ENCODE assay signal across 8 cellular contexts in the genomic region with DNA sequence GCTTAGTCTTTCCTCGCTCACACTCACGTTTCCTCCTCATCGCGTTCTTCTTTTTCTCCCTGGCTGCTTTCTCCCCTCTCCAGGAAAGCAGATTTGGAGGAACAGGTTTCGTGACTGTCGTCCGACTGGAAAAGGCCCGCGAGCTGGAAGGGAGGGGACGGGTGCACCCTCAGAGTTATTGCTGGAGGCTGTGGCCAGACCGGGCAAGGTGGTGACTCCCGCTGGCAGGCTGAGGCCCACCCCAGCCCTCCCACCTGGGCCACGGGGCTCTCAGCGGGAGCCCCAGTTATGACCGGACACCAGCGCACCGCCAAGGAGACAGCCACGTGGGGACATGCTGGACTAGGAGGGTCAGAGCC. TPM values are rescaled to one million over a fixed set of nuclear protein-coding genes. Genes with fewer than 3 reads are reported as not detected.
DNase-seq lines count a peak whose midpoint lies in the region; ATAC-seq and TF ChIP-seq lines count a peak whose summit lies in the region.
"Not testable (repeated sequence)": the region's sequence is repeated elsewhere in the genome, so short reads cannot be mapped to it uniquely, and the experiment has no call there.

No MANE protein-coding gene starts in this region.

- H2BK5ac ChIP-seq in mesenchymal stem cell (ENCODE audit: low read depth, low read length, poor library complexity, severe bottlenecking), result not testable (repeated sequence)

- not testable (repeated sequence) for H2BK15ac ChIP-seq in mesenchymal stem cell (ENCODE audit: low read depth, poor library complexity, severe bottlenecking)

- H3K4me3 Mint-ChIP-seq in activated T-cell treated with anti-CD3 and anti-CD28 coated beads, Interleukin-2, amount 50 U/mL, for 72 hours, result peak overlapping the region; percentile 89
- H3K4me3 Mint-ChIP-seq in chondrocyte (ENCODE audit: unreplicated experiment), result peak overlapping the region; percentile 64
- H3K4me3 Mint-ChIP-seq in glutamatergic neuron (ENCODE audit: unreplicated experiment), result peak overlapping the region; percentile 76
- peak overlapping the region; percentile 80 for H3K4me3 Mint-ChIP-seq in type B pancreatic cell

- H3K36me3 ChIP-seq in MG63; mesenchymal stem cell (ENCODE audit: control insufficient read depth in 1 of 2, insufficient read depth in 2 of 2, low read depth in 1 of 2, low read length in 2 of 2); psoas muscle (ENCODE audit: insufficient read depth in 1 of 2, low read depth in 1 of 2): not testable (repeated sequence)

- not testable (repeated sequence) for DNase-seq in MG63; activated T-cell treated with anti-CD3 and anti-CD28 coated beads, Interleukin-2, amount 50 U/mL, for 72 hours; chondrocyte (ENCODE audit: low spot score); glutamatergic neuron; mesenchymal stem cell; psoas muscle; type B pancreatic cell (ENCODE audit: extremely low spot score, unreplicated experiment)

- peaks cover 13% of the 10 kb centered on the region for H3K4me1 ChIP-seq in mesenchymal stem cell (ENCODE audit: control insufficient read depth, insufficient read depth, low read depth, low read length)
- peaks cover 11% of the 10 kb centered on the region for H3K4me1 ChIP-seq in psoas muscle

- H4K91ac ChIP-seq in mesenchymal stem cell (ENCODE audit: low read length), result not testable (repeated sequence)

- peak overlapping the region; percentile 15 for H2AFZ ChIP-seq in mesenchymal stem cell (ENCODE audit: low read depth, low read length)

- H3K18ac ChIP-seq in mesenchymal stem cell (ENCODE audit: low read depth in 1 of 2, low read length in 2 of 2), result not testable (repeated sequence)

- peak; percentile 14 for ATAC-seq in GM18498 (IDR thresholded peaks at IDR 0.05; ENCODE audit: unreplicated experiment)
- peak; percentile 4 to 30 for ATAC-seq in activated T-cell treated with anti-CD3 and anti-CD28 coated beads, Interleukin-2, amount 50 U/mL, for 72 hours (replicated peaks in 1 of 2)
- peak; percentile 4 to 32 (median 24) for ATAC-seq in psoas muscle

- H2AK5ac ChIP-seq in mesenchymal stem cell (ENCODE audit: low read length, severe bottlenecking), result not testable (repeated sequence)

- H4K8ac ChIP-seq in mesenchymal stem cell (ENCODE audit: low read length), result not testable (repeated sequence)

- intact Hi-C loops in psoas muscle (cut with DNase I), result loop anchor here in 1 of 2 donors (5.0 kb wide), 1 partner anchor 57 kb away; no protein-coding TSS in a partner anchor

- peaks cover 20% of the 10 kb centered on the region for H3K4me1 Mint-ChIP-seq in activated T-cell treated with anti-CD3 and anti-CD28 coated beads, Interleukin-2, amount 50 U/mL, for 72 hours (ENCODE audit: low read depth)
- not testable (repeated sequence) for H3K4me1 Mint-ChIP-seq in chondrocyte (ENCODE audit: low read depth); glutamatergic neuron (ENCODE audit: low read depth, unreplicated experiment)
- H3K4me1 Mint-ChIP-seq in type B pancreatic cell (ENCODE audit: unreplicated experiment), result peaks cover 10% of the 10 kb centered on the region

- H3K9ac ChIP-seq in mesenchymal stem cell (ENCODE audit: low read length), result peak overlapping the region; percentile 69

- peak overlapping the region; percentile 100 for H3K4me2 ChIP-seq in mesenchymal stem cell (ENCODE audit: low read length, poor library complexity, severe bottlenecking)

- TF ChIP-seq CTCF in chondrocyte (IDR thresholded peaks at IDR 0.05); glutamatergic neuron (IDR thresholded peaks at IDR 0.05; ENCODE audit: partially characterized antibody, unreplicated experiment); psoas muscle (IDR thresholded peaks at IDR 0.05): not testable (repeated sequence)
- TF ChIP-seq CTCF in type B pancreatic cell (conservative IDR thresholded peaks at IDR 0.05), result peak; percentile 1

- H2BK120ac ChIP-seq in mesenchymal stem cell (ENCODE audit: low read depth, low read length), result not testable (repeated sequence)

- H3K79me1 ChIP-seq in mesenchymal stem cell (replicated peaks; ENCODE audit: low read length, poor library complexity, severe bottlenecking), result not testable (repeated sequence)

- H3K27ac Mint-ChIP-seq in activated T-cell treated with anti-CD3 and anti-CD28 coated beads, Interleukin-2, amount 50 U/mL, for 72 hours; chondrocyte (ENCODE audit: unreplicated experiment); glutamatergic neuron (ENCODE audit: unreplicated experiment): not testable (repeated sequence)
- peak overlapping the region; percentile 63 for H3K27ac Mint-ChIP-seq in type B pancreatic cell

- peak overlapping the region; percentile 36; the same call in 1 of the 2 replicates for H3K4me3 ChIP-seq in MG63
- peak overlapping the region in 1 of 2 experiments; percentile 80 for H3K4me3 ChIP-seq in mesenchymal stem cell (ENCODE audit: insufficient read depth in 1 of 2, low read depth in 1 of 2, low read length in 2 of 2)
- peak overlapping the region; percentile 72 for H3K4me3 ChIP-seq in psoas muscle

- not testable (repeated sequence) for H3K9me3 ChIP-seq in MG63; mesenchymal stem cell (ENCODE audit: control insufficient read depth, low read length); psoas muscle

- whole genome bisulfite sequencing in mesenchymal stem cell, result 5% methylated on average over 18 of the region's 18 CpGs
- 18 to 25% (median 22%) methylated on average over 16 to 18 of the region's 18 CpGs for WGBS in psoas muscle, 3 donors

- H3K4ac ChIP-seq in mesenchymal stem cell (ENCODE audit: low read depth in 1 of 2, low read length in 2 of 2), result not testable (repeated sequence)

- peaks cover 39% of the 10 kb centered on the region for H3K27me3 ChIP-seq in MG63
- H3K27me3 ChIP-seq in mesenchymal stem cell (ENCODE audit: control insufficient read depth in 1 of 2, insufficient read depth in 1 of 2, low read length in 2 of 2), result peaks cover 37 to 51% of the 10 kb centered on the region in 2 experiments
- H3K27me3 ChIP-seq in psoas muscle (ENCODE audit: insufficient read depth in 3 of 3, low read length in 2 of 3), result peaks cover 0 to 39% (median 0%) of the 10 kb centered on the region in 3 donors

- not testable (repeated sequence) for H3K9me3 Mint-ChIP-seq in activated T-cell treated with anti-CD3 and anti-CD28 coated beads, Interleukin-2, amount 50 U/mL, for 72 hours; chondrocyte (ENCODE audit: low read depth); glutamatergic neuron (ENCODE audit: unreplicated experiment); type B pancreatic cell

- H2BK12ac ChIP-seq in mesenchymal stem cell (ENCODE audit: low read length in 2 of 2), result not testable (repeated sequence)

- not testable (repeated sequence) for H3K27ac ChIP-seq in mesenchymal stem cell (ENCODE audit: low read length, poor library complexity, severe bottlenecking); psoas muscle

- not testable (repeated sequence) for H3K14ac ChIP-seq in mesenchymal stem cell (ENCODE audit: low read length in 2 of 2)

- peaks cover 24% of the 10 kb centered on the region for H3K27me3 Mint-ChIP-seq in activated T-cell treated with anti-CD3 and anti-CD28 coated beads, Interleukin-2, amount 50 U/mL, for 72 hours (ENCODE audit: low read depth)
- H3K27me3 Mint-ChIP-seq in chondrocyte (ENCODE audit: low read depth), result not testable (repeated sequence)
- H3K27me3 Mint-ChIP-seq in glutamatergic neuron (ENCODE audit: unreplicated experiment), result peaks cover 20% of the 10 kb centered on the region
- H3K27me3 Mint-ChIP-seq in type B pancreatic cell, result peaks cover 44% of the 10 kb centered on the region

- H3K23ac ChIP-seq in mesenchymal stem cell (ENCODE audit: low read length in 2 of 2), result peak overlapping the region in 1 of 2 experiments; percentile 2

- not testable (repeated sequence) for H3K36me3 Mint-ChIP-seq in activated T-cell treated with anti-CD3 and anti-CD28 coated beads, Interleukin-2, amount 50 U/mL, for 72 hours (ENCODE audit: insufficient read depth in 2 of 2); chondrocyte (ENCODE audit: low read depth); glutamatergic neuron (ENCODE audit: unreplicated experiment); type B pancreatic cell

RNA-seq across cellular contexts. Expression of gene LAMP3, which starts 17.0 kb away (rescaled TPM):
- 0.53 TPM in 1 of 2 replicates, not detected in the other for total RNA-seq in MG63 (2014; rRNA removed; shearing (Covaris generic); ENCODE audit: low replicate concordance)
- total RNA-seq in activated T-cell treated with anti-CD3 and anti-CD28 coated beads, Interleukin-2, amount 50 U/mL, for 72 hours, result 10 to 100 TPM; 14.7 to 19.8 TPM
- total RNA-seq in chondrocyte, result 9.5 to 19.1 TPM (median 9.9 TPM) in 3 replicates
- total RNA-seq in glutamatergic neuron (ENCODE audit: unreplicated experiment), result 1.4 TPM
- polyA plus RNA-seq in mesenchymal stem cell (2013, experiment 1 of 2), result 0.72 TPM
- polyA plus RNA-seq in mesenchymal stem cell (2013, experiment 2 of 2), result 0.49 TPM
- under 1 TPM in 1 of 4 donors, not detected in 3; 0.39 TPM for total RNA-seq in psoas muscle
- under 1 TPM; 0.01 to 0.09 (median 0.04) TPM for polyA plus RNA-seq in psoas muscle
- 6.9 and 22.1 TPM in 2 replicates for total RNA-seq in type B pancreatic cell (ENCODE audit: low replicate concordance)
